ENCODE assay signal across 8 cellular contexts in the genomic region with DNA sequence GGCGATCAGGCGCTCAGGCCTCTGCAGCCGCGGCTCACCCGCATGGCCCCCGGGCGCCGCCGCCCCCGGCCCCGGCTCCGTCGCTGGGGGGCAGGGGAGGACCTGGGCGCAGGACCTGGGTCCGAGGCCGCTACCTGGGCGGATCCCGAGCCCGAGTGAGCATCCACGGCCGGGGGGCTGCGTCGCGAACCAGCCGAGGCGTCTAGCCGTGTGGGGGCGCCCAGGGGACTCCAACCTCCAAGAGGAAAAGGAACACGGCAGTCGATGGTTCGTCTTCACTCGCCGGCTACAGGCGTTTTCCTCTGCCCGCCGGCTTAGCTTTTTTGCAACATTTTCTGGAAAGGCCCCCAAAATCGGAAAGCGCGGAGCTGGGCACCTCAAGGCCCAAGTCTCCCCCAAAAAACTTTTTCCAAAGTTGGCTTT. TPM values are rescaled to one million over a fixed set of nuclear protein-coding genes. Genes with fewer than 3 reads are reported as not detected.
DNase-seq lines count a peak whose midpoint lies in the region; ATAC-seq and TF ChIP-seq lines count a peak whose summit lies in the region.

No MANE protein-coding gene starts in this region.

- peaks cover 0 to 4% of the 10 kb centered on the region in 2 donors for H3K27me3 ChIP-seq in naive thymus-derived CD4-positive, alpha-beta T cell (ENCODE audit: control insufficient read depth in 2 of 2, insufficient read depth in 2 of 2, low read length in 2 of 2)

- in situ Hi-C loops in ACHN (cut with HindIII; ENCODE audit: low pct_ligation_motif_present, low pct_unique_long_range_greater_than_20kb, low sequenced_read_pairs), result no loop called here

- peaks cover 61% of the 10 kb centered on the region for H3K27me3 Mint-ChIP-seq in IgD-negative memory B cell
- H3K27me3 Mint-ChIP-seq in chondrocyte (ENCODE audit: low read depth), result peaks cover 3% of the 10 kb centered on the region
- H3K27me3 Mint-ChIP-seq in naive thymus-derived CD4-positive, alpha-beta T cell, result peaks cover 0 to 70% (median 25%) of the 10 kb centered on the region in 5 donors

- DNase-seq in ACHN (peak; percentile 28), chondrocyte (ENCODE audit: low spot score) (no peak), HT-29 (ENCODE audit: low spot score) (no peak)
- no peak for DNase-seq in naive thymus-derived CD4-positive, alpha-beta T cell

- H3K9me3 ChIP-seq in naive thymus-derived CD4-positive, alpha-beta T cell (ENCODE audit: control insufficient read depth in 2 of 3, low read length in 3 of 3), result no peaks in the 10 kb centered on the region

- no peak overlapping the region for H3K27ac ChIP-seq in naive thymus-derived CD4-positive, alpha-beta T cell (ENCODE audit: low read depth, low read length)

- TF ChIP-seq CTCF in chondrocyte (IDR thresholded peaks at IDR 0.05), result no peak

- no peaks in the 10 kb centered on the region for H3K36me3 ChIP-seq in naive thymus-derived CD4-positive, alpha-beta T cell (ENCODE audit: control insufficient read depth in 2 of 3, insufficient read depth in 3 of 3, low read length in 3 of 3)

- H3K4me1 ChIP-seq in naive thymus-derived CD4-positive, alpha-beta T cell (ENCODE audit: control insufficient read depth in 2 of 2, insufficient read depth in 2 of 2, low read length in 2 of 2), result peaks cover 29 to 35% of the 10 kb centered on the region in 2 donors

- H3K4me1 Mint-ChIP-seq in IgD-negative memory B cell (peaks cover 13 to 15% (median 13%) of the 10 kb centered on the region in 3 donors), chondrocyte (ENCODE audit: low read depth) (peaks cover 42% of the 10 kb centered on the region)
- peaks cover 32 to 45% (median 40%) of the 10 kb centered on the region in 7 donors for H3K4me1 Mint-ChIP-seq in naive thymus-derived CD4-positive, alpha-beta T cell

- H3K4me3 Mint-ChIP-seq in IgD-negative memory B cell (peak overlapping the region in 3 of 4 donors; percentile 57 to 83 (median 74)), chondrocyte (ENCODE audit: unreplicated experiment) (peak overlapping the region; percentile 76)
- peak overlapping the region; percentile 65 to 97 (median 85) for H3K4me3 Mint-ChIP-seq in naive thymus-derived CD4-positive, alpha-beta T cell

- H3K36me3 Mint-ChIP-seq in IgD-negative memory B cell (no peaks in the 10 kb centered on the region), chondrocyte (ENCODE audit: low read depth) (no peaks in the 10 kb centered on the region)
- H3K36me3 Mint-ChIP-seq in naive thymus-derived CD4-positive, alpha-beta T cell, result peaks cover 0 to 3% (median 0%) of the 10 kb centered on the region in 5 donors

- CTCF ChIA-PET in naive thymus-derived CD4-positive, alpha-beta T cell (lab: Charles Lee), result interaction anchor here (0.6 to 2.0 kb wide), 3 partner anchors 29 to 73 kb away, joined by 3 to 9 read pairs (median 5); no protein-coding TSS in a partner anchor

- POLR2A ChIA-PET in naive thymus-derived CD4-positive, alpha-beta T cell (lab: Charles Lee), result interaction anchor here (0.9 to 9.0 kb wide), 8 partner anchors 21 to 94 kb away, joined by 3 to 93 read pairs (median 4); a partner anchor contains a TSS

- H3K27ac Mint-ChIP-seq in IgD-negative memory B cell (no peak overlapping the region), chondrocyte (ENCODE audit: unreplicated experiment) (no peak overlapping the region)
- peak overlapping the region in 2 of 9 donors; percentile 19 to 81 for H3K27ac Mint-ChIP-seq in naive thymus-derived CD4-positive, alpha-beta T cell

- intact Hi-C loops in naive thymus-derived CD4-positive, alpha-beta T cell (cut with micrococcal nuclease), result loop anchor here (5.0 kb wide), 3 partner anchors 37 to 737 kb away; a partner anchor contains a TSS

- H3K9me3 Mint-ChIP-seq in IgD-negative memory B cell (peaks cover 0 to 5% (median 0%) of the 10 kb centered on the region in 3 donors), chondrocyte (ENCODE audit: low read depth) (no peaks in the 10 kb centered on the region)
- peaks cover 0 to 3% (median 0%) of the 10 kb centered on the region in 11 donors for H3K9me3 Mint-ChIP-seq in naive thymus-derived CD4-positive, alpha-beta T cell

- H3K4me3 ChIP-seq in naive thymus-derived CD4-positive, alpha-beta T cell (ENCODE audit: low read length), result peak overlapping the region; percentile 47

- ATAC-seq in naive thymus-derived CD4-positive, alpha-beta T cell, result no peak
- ATAC-seq in HG02938 (IDR thresholded peaks at IDR 0.05; ENCODE audit: unreplicated experiment) (no peak), HG02973 (IDR thresholded peaks at IDR 0.05; ENCODE audit: unreplicated experiment) (no peak), HG03432 (IDR thresholded peaks at IDR 0.05; ENCODE audit: unreplicated experiment) (no peak)

RNA-seq across cellular contexts. Expression of a gene that starts 0.7 kb away (rescaled TPM):
- 0.24 TPM for polyA plus RNA-seq in IgD-negative memory B cell
- total RNA-seq in chondrocyte, result 10.5 to 16.9 TPM (median 16.5 TPM) in 3 replicates
- total RNA-seq in naive thymus-derived CD4-positive, alpha-beta T cell, result 1 to 10 TPM in 4 of 5 experiments, under 1 TPM in 1; 0.56 to 9.5 (median 2.3) TPM
- polyA plus RNA-seq in naive thymus-derived CD4-positive, alpha-beta T cell, result 1 to 10 TPM; 1.4 to 5.8 TPM
- total RNA-seq in HT-29 (2014; rRNA removed; shearing (Covaris generic)), result 12.4 and 16.6 TPM in 2 replicates
